ENCODE assay signal across 8 cellular contexts in genomic region chr1:157963713-157964112, GRCh38. TPM values are rescaled to one million over a fixed set of nuclear protein-coding genes. Genes with fewer than 3 reads are reported as not detected.
DNase-seq lines count a peak whose midpoint lies in the region; ATAC-seq and TF ChIP-seq lines count a peak whose summit lies in the region.

No MANE protein-coding gene starts in this region.

- H3K27ac Mint-ChIP-seq in H9 (no peak overlapping the region; a peak in 1 of 7 replicates), memory B cell (no peak overlapping the region)

- H3K79me2 ChIP-seq in H9 (ENCODE audit: insufficient read depth, low read length) = no peaks in the 10 kb centered on the region

- peak; percentile 92 for ATAC-seq in memory B cell (ENCODE audit: low read depth)
- no peak for ATAC-seq in HG03097 (IDR thresholded peaks at IDR 0.05; ENCODE audit: low FRiP score, unreplicated experiment)

- no peak overlapping the region for H3K27ac ChIP-seq in H9 (ENCODE audit: insufficient read length, low read depth, low read length)

- H3K9me3 Mint-ChIP-seq in H9 (no peaks in the 10 kb centered on the region), memory B cell (no peaks in the 10 kb centered on the region)

- H2AK5ac ChIP-seq in H9 (ENCODE audit: insufficient read length, low read length) = no peak overlapping the region

- H3K56ac ChIP-seq in H9 (ENCODE audit: insufficient read length, low read depth, low read length) = no peak overlapping the region

- no peak overlapping the region for H2BK20ac ChIP-seq in H9 (ENCODE audit: low read depth, low read length, poor library complexity, severe bottlenecking)

- no peak overlapping the region for H2BK15ac ChIP-seq in H9 (ENCODE audit: low read depth, low read length)

- no peak overlapping the region for H3T11ph ChIP-seq in H9 (ENCODE audit: low read length)

- H3K18ac ChIP-seq in H9 (ENCODE audit: insufficient read length, low read depth, low read length) = no peak overlapping the region

- no peak overlapping the region for H4K5ac ChIP-seq in H9 (ENCODE audit: insufficient read length, low read depth, low read length)

- H3K23me2 ChIP-seq in H9 (ENCODE audit: insufficient read length, low read depth, low read length, poor library complexity, severe bottlenecking) = no peaks in the 10 kb centered on the region

- no CpG with 5 or more reads among the region's 5 CpGs for WGBS in H9 (ENCODE audit: extremely low coverage, insufficient read length, low lambda C conversion rate)

- H3K27me3 Mint-ChIP-seq in H9 (ENCODE audit: low read depth) (peaks cover 13% of the 10 kb centered on the region), memory B cell (peaks cover 13% of the 10 kb centered on the region)

- peak; percentile 99 for TF ChIP-seq CTCF in H9 (conservative IDR thresholded peaks at IDR 0.05)

- H3K79me1 ChIP-seq in H9 (ENCODE audit: insufficient read depth, low read depth, low read length, poor library complexity, severe bottlenecking) = no peaks in the 10 kb centered on the region

- H2AFZ ChIP-seq in H9 (ENCODE audit: low read length) = no peak overlapping the region

- H3K23ac ChIP-seq in H9 (ENCODE audit: insufficient read length, low read depth, low read length) = no peak overlapping the region

- no peak overlapping the region for H2BK12ac ChIP-seq in H9 (ENCODE audit: insufficient read length, low read depth, low read length)

- DNase-seq in COLO829 (ENCODE audit: low spot score) (peak; percentile 84), H9 (peak; percentile 74), NCI-H446 (lab: John Stamatoyannopoulos, UW) (peak; percentile 49 to 85), ecto neural progenitor cell (ENCODE audit: low spot score) (peak; percentile 82), memory B cell (ENCODE audit: low spot score in 2 of 2) (peak; percentile 60 to 66)
- DNase-seq in activated CD4-positive, alpha-beta T cell treated with anti-CD3 and anti-CD28 coated beads, Interleukin-2, amount 50 U/mL, for 4 hours = peak; percentile 19 to 21
- peak; percentile 3 to 12 for DNase-seq in stimulated activated CD8-positive, alpha-beta memory T cell treated with anti-CD3 and anti-CD28 coated beads, Interleukin-7, amount 100 ng/mL, for 4 hours (ENCODE audit: low read depth in 2 of 2)

- H3K14ac ChIP-seq in H9 (ENCODE audit: insufficient read depth, low read length) = no peak overlapping the region

- H2BK5ac ChIP-seq in H9 (ENCODE audit: insufficient read length, low read length) = no peak overlapping the region

- no peak overlapping the region for H4K8ac ChIP-seq in H9 (replicated peaks; ENCODE audit: insufficient read length, low read depth, low read length)

- H3K4me1 Mint-ChIP-seq in H9 (peaks cover 14 to 20% of the 10 kb centered on the region in 2 experiments), memory B cell (peaks cover 7% of the 10 kb centered on the region)

- no peak overlapping the region for H4K91ac ChIP-seq in H9 (ENCODE audit: insufficient read length, low read depth, low read length)

- H3K4me1 ChIP-seq in H9 (ENCODE audit: insufficient read depth, low read length) = no peaks in the 10 kb centered on the region

- H3K9ac ChIP-seq in H9 (ENCODE audit: extremely low read depth, insufficient read length, low read length) = no peak overlapping the region

- no peak overlapping the region for H2BK120ac ChIP-seq in H9 (ENCODE audit: low read depth, low read length, poor library complexity, severe bottlenecking)

- H3K4me2 ChIP-seq in H9 (ENCODE audit: insufficient read depth, insufficient read length, low read length) = no peak overlapping the region

- H3K27me3 ChIP-seq in H9 (ENCODE audit: insufficient read depth, low read length) = no peaks in the 10 kb centered on the region

- H3K4me3 Mint-ChIP-seq in H9 (no peak overlapping the region; a peak in 1 of 5 replicates), memory B cell (no peak overlapping the region)

- H3K4ac ChIP-seq in H9 (ENCODE audit: low read depth, low read length) = no peak overlapping the region

- H3K36me3 Mint-ChIP-seq in H9 (ENCODE audit: insufficient read depth in 1 of 3, low read depth in 3 of 3) = no peaks in the 10 kb centered on the region
- no peaks in the 10 kb centered on the region for H3K36me3 Mint-ChIP-seq in memory B cell

- no peaks in the 10 kb centered on the region for H3K9me3 ChIP-seq in H9 (ENCODE audit: control insufficient read depth, low read depth, low read length)

- H4K20me1 ChIP-seq in H9 (ENCODE audit: control insufficient read depth, insufficient read depth, insufficient read length) = no peaks in the 10 kb centered on the region

RNA-seq across cellular contexts. Expression of gene KIRREL1, which starts 29.7 kb away (rescaled TPM):
- 29.9 and 30.5 TPM in 2 replicates for total RNA-seq in H9 (2021)

Comparison
In these comparisons a context has a peak if more than half of its experiments do, and no peak if none do; other contexts are left out.
1. DNase-seq: peak in every context shown above with its lines; median percentile 84 in COLO829; 82 in ecto neural progenitor cell; 74 in H9; 67 in NCI-H446; 63 in memory B cell; 20 in activated CD4-positive, alpha-beta T cell treated with anti-CD3 and anti-CD28 coated beads, Interleukin-2, amount 50 U/mL, for 4 hours; 8 in stimulated activated CD8-positive, alpha-beta memory T cell treated with anti-CD3 and anti-CD28 coated beads, Interleukin-7, amount 100 ng/mL, for 4 hours.